1 cellular context compared by ENCODE assay signal in the genomic region with DNA sequence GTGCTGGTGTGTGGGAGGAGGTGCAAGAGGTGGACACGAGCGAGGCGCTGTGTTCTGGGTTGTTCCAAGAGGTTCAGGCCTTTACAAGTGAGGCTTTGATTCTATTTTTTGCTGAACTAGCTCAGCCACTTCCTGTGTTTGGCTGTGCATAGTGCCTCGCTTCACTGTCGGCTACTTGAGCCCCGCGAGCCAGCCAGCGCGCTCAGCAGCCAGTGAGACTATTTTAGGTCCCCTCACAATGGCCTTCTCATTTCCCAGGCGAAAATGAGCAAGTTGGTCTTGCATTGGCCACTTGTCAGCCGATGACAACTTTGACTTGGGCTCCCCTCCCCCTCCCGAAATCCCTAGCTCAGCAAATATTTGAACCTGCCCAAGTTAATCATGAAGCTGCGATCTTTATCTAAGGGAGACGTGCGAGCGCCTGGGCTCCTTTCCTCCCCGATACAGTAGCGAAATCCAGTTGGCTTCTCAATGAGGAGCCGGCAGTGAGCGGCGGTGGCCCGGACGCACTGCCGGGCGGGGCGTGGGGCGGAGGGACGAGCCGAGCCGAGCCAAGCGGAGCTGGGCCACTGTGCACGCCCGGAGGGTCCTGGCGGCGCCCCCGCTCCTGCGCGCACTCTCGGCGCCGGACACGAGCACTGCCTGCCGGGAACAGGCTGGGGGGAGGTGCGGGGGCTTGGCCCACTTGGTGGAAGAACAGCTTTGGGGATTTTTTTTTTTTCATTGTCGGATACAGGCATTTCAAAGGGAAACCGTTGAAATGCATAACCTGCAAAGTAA.
TF ChIP-seq lines count a peak whose summit lies in the region.

No MANE protein-coding gene starts in this region.

TF ChIP-seq in GM12878, 131 proteins besides CTCF, POLR2A, EP300 and RAD21 (continued from another document and continues in another):
- TF ChIP-seq, protein P1, sequence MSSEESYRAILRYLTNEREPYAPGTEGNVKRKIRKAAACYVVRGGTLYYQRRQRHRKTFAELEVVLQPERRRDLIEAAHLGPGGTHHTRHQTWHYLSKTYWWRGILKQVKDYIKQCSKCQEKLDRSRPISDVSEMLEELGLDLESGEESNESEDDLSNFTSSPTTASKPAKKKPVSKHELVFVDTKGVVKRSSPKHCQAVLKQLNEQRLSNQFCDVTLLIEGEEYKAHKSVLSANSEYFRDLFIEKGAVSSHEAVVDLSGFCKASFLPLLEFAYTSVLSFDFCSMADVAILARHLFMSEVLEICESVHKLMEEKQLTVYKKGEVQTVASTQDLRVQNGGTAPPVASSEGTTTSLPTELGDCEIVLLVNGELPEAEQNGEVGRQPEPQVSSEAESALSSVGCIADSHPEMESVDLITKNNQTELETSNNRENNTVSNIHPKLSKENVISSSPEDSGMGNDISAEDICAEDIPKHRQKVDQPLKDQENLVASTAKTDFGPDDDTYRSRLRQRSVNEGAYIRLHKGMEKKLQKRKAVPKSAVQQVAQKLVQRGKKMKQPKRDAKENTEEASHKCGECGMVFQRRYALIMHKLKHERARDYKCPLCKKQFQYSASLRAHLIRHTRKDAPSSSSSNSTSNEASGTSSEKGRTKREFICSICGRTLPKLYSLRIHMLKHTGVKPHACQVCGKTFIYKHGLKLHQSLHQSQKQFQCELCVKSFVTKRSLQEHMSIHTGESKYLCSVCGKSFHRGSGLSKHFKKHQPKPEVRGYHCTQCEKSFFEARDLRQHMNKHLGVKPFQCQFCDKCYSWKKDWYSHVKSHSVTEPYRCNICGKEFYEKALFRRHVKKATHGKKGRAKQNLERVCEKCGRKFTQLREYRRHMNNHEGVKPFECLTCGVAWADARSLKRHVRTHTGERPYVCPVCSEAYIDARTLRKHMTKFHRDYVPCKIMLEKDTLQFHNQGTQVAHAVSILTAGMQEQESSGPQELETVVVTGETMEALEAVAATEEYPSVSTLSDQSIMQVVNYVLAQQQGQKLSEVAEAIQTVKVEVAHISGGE (CRISPR knock-in tag; IDR thresholded peaks at IDR 0.05): no peak
- TF ChIP-seq FOXM1 (IDR thresholded peaks at IDR 0.05; ENCODE audit: low read depth, low read length) (no peak), GABPA (IDR thresholded peaks at IDR 0.05; ENCODE audit: low read depth) (no peak), GATAD2B (conservative IDR thresholded peaks at IDR 0.05; ENCODE audit: low read depth) (peak; percentile 64; the same call in 1 of the 2 replicates), ESRRA (IDR thresholded peaks at IDR 0.05; ENCODE audit: low read length) (no peak), SPI1 (IDR thresholded peaks at IDR 0.05; ENCODE audit: borderline replicate concordance, insufficient read depth, low read depth, low read length) (peak; percentile 26; the same call in 1 of the 2 replicates), HDAC6 (IDR thresholded peaks at IDR 0.05; ENCODE audit: unreplicated experiment) (peak; percentile 56), EED (IDR thresholded peaks at IDR 0.05; ENCODE audit: low read depth) (no peak; the same call in 1 of the 2 replicates), TAF1 (IDR thresholded peaks at IDR 0.05; ENCODE audit: borderline replicate concordance, low read depth, low read length) (peak; percentile 42; the same call in 1 of the 2 replicates), SRF (IDR thresholded peaks at IDR 0.05; ENCODE audit: low read depth in 2 of 2, low read length in 2 of 2) (no peak), MTA3 (IDR thresholded peaks at IDR 0.05; ENCODE audit: borderline replicate concordance, low read length) (0 out of 2 replicates have a peak, but pooled peaks have one; percentile 22), RBBP5 (conservative IDR thresholded peaks at IDR 0.05) (no peak), ATF7 (IDR thresholded peaks at IDR 0.05; ENCODE audit: low read depth) (peak; percentile 64), TARDBP (IDR thresholded peaks at IDR 0.05; ENCODE audit: borderline replicate concordance) (peak; percentile 31; the same call in 1 of the 2 replicates), RFX5 (IDR thresholded peaks at IDR 0.05; ENCODE audit: low read depth, low read length) (0 out of 2 replicates have a peak, but pooled peaks have one; percentile 14), ZBED1 (IDR thresholded peaks at IDR 0.05; ENCODE audit: borderline replicate concordance) (no peak), BACH1 (IDR thresholded peaks at IDR 0.05; ENCODE audit: borderline replicate concordance) (no peak), ETV6 (conservative IDR thresholded peaks at IDR 0.05 in 1 of 2, IDR thresholded peaks at IDR 0.05 in 1 of 2; ENCODE audit: borderline replicate concordance in 1 of 2, low read depth in 1 of 2) (peak in 1 of 2 experiments; percentile 46; a peak in 1 of 4 replicates), ZNF207 (IDR thresholded peaks at IDR 0.05; ENCODE audit: borderline replicate concordance) (no peak), NR2F1 (conservative IDR thresholded peaks at IDR 0.05) (peak; percentile 39; the same call in 1 of the 2 replicates), MYB (IDR thresholded peaks at IDR 0.05; ENCODE audit: borderline replicate concordance, low read depth, low read length) (no peak), WRNIP1 (IDR thresholded peaks at IDR 0.05; ENCODE audit: borderline replicate concordance, low read depth, low read length) (no peak), TCF12 (IDR thresholded peaks at IDR 0.05; ENCODE audit: low read depth, low read length) (peak; percentile 5; the same call in 1 of the 2 replicates), STAT1 (conservative IDR thresholded peaks at IDR 0.05) (no peak), RAD51 (IDR thresholded peaks at IDR 0.05) (no peak), SP1 (IDR thresholded peaks at IDR 0.05; ENCODE audit: low read depth, low read length) (no peak), HDGF (IDR thresholded peaks at IDR 0.05) (no peak), CHD2 (IDR thresholded peaks at IDR 0.05; ENCODE audit: borderline replicate concordance, low read depth, low read length) (peak; percentile 67; the same call in 1 of the 2 replicates), YY1 (IDR thresholded peaks at IDR 0.05; ENCODE audit: low read depth, low read length) (0 out of 2 replicates have a peak, but pooled peaks have one; percentile 49), PAX8 (IDR thresholded peaks at IDR 0.05) (no peak), ZZZ3 (IDR thresholded peaks at IDR 0.05; ENCODE audit: control insufficient read depth, insufficient read length, low read depth) (no peak), CREM (IDR thresholded peaks at IDR 0.05; ENCODE audit: low read depth) (peak; percentile 58; the same call in 1 of the 2 replicates), ZNF384 (IDR thresholded peaks at IDR 0.05; ENCODE audit: borderline replicate concordance, low read depth, low read length) (peak; percentile 33; the same call in 1 of the 2 replicates), DPF2 (IDR thresholded peaks at IDR 0.05) (peak; percentile 58; the same call in 1 of the 2 replicates)
- TF ChIP-seq, protein P2, sequence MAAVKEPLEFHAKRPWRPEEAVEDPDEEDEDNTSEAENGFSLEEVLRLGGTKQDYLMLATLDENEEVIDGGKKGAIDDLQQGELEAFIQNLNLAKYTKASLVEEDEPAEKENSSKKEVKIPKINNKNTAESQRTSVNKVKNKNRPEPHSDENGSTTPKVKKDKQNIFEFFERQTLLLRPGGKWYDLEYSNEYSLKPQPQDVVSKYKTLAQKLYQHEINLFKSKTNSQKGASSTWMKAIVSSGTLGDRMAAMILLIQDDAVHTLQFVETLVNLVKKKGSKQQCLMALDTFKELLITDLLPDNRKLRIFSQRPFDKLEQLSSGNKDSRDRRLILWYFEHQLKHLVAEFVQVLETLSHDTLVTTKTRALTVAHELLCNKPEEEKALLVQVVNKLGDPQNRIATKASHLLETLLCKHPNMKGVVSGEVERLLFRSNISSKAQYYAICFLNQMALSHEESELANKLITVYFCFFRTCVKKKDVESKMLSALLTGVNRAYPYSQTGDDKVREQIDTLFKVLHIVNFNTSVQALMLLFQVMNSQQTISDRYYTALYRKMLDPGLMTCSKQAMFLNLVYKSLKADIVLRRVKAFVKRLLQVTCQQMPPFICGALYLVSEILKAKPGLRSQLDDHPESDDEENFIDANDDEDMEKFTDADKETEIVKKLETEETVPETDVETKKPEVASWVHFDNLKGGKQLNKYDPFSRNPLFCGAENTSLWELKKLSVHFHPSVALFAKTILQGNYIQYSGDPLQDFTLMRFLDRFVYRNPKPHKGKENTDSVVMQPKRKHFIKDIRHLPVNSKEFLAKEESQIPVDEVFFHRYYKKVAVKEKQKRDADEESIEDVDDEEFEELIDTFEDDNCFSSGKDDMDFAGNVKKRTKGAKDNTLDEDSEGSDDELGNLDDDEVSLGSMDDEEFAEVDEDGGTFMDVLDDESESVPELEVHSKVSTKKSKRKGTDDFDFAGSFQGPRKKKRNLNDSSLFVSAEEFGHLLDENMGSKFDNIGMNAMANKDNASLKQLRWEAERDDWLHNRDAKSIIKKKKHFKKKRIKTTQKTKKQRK (IDR thresholded peaks at IDR 0.05; ENCODE audit: low read depth, low read length): no peak
- TF ChIP-seq, protein P3, sequence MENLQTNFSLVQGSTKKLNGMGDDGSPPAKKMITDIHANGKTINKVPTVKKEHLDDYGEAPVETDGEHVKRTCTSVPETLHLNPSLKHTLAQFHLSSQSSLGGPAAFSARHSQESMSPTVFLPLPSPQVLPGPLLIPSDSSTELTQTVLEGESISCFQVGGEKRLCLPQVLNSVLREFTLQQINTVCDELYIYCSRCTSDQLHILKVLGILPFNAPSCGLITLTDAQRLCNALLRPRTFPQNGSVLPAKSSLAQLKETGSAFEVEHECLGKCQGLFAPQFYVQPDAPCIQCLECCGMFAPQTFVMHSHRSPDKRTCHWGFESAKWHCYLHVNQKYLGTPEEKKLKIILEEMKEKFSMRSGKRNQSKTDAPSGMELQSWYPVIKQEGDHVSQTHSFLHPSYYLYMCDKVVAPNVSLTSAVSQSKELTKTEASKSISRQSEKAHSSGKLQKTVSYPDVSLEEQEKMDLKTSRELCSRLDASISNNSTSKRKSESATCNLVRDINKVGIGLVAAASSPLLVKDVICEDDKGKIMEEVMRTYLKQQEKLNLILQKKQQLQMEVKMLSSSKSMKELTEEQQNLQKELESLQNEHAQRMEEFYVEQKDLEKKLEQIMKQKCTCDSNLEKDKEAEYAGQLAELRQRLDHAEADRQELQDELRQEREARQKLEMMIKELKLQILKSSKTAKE (IDR thresholded peaks at IDR 0.05; ENCODE audit: low read depth, poor library complexity, severe bottlenecking): peak; percentile 66
- TF ChIP-seq, protein P4, sequence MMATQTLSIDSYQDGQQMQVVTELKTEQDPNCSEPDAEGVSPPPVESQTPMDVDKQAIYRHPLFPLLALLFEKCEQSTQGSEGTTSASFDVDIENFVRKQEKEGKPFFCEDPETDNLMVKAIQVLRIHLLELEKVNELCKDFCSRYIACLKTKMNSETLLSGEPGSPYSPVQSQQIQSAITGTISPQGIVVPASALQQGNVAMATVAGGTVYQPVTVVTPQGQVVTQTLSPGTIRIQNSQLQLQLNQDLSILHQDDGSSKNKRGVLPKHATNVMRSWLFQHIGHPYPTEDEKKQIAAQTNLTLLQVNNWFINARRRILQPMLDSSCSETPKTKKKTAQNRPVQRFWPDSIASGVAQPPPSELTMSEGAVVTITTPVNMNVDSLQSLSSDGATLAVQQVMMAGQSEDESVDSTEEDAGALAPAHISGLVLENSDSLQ (IDR thresholded peaks at IDR 0.05): peak; percentile 34; the same call in 1 of the 2 replicates
- TF ChIP-seq, protein P5, sequence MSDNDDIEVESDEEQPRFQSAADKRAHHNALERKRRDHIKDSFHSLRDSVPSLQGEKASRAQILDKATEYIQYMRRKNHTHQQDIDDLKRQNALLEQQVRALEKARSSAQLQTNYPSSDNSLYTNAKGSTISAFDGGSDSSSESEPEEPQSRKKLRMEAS (IDR thresholded peaks at IDR 0.05; ENCODE audit: low read depth, low read length): no peak
- TF ChIP-seq, protein P6, sequence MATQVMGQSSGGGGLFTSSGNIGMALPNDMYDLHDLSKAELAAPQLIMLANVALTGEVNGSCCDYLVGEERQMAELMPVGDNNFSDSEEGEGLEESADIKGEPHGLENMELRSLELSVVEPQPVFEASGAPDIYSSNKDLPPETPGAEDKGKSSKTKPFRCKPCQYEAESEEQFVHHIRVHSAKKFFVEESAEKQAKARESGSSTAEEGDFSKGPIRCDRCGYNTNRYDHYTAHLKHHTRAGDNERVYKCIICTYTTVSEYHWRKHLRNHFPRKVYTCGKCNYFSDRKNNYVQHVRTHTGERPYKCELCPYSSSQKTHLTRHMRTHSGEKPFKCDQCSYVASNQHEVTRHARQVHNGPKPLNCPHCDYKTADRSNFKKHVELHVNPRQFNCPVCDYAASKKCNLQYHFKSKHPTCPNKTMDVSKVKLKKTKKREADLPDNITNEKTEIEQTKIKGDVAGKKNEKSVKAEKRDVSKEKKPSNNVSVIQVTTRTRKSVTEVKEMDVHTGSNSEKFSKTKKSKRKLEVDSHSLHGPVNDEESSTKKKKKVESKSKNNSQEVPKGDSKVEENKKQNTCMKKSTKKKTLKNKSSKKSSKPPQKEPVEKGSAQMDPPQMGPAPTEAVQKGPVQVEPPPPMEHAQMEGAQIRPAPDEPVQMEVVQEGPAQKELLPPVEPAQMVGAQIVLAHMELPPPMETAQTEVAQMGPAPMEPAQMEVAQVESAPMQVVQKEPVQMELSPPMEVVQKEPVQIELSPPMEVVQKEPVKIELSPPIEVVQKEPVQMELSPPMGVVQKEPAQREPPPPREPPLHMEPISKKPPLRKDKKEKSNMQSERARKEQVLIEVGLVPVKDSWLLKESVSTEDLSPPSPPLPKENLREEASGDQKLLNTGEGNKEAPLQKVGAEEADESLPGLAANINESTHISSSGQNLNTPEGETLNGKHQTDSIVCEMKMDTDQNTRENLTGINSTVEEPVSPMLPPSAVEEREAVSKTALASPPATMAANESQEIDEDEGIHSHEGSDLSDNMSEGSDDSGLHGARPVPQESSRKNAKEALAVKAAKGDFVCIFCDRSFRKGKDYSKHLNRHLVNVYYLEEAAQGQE (IDR thresholded peaks at IDR 0.05; ENCODE audit: low read depth, low read length): no peak
- TF ChIP-seq, protein P7, sequence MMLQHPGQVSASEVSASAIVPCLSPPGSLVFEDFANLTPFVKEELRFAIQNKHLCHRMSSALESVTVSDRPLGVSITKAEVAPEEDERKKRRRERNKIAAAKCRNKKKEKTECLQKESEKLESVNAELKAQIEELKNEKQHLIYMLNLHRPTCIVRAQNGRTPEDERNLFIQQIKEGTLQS (IDR thresholded peaks at IDR 0.05; ENCODE audit: borderline replicate concordance, extremely low read depth, low read depth, low read length): no peak
- TF ChIP-seq, protein P8, sequence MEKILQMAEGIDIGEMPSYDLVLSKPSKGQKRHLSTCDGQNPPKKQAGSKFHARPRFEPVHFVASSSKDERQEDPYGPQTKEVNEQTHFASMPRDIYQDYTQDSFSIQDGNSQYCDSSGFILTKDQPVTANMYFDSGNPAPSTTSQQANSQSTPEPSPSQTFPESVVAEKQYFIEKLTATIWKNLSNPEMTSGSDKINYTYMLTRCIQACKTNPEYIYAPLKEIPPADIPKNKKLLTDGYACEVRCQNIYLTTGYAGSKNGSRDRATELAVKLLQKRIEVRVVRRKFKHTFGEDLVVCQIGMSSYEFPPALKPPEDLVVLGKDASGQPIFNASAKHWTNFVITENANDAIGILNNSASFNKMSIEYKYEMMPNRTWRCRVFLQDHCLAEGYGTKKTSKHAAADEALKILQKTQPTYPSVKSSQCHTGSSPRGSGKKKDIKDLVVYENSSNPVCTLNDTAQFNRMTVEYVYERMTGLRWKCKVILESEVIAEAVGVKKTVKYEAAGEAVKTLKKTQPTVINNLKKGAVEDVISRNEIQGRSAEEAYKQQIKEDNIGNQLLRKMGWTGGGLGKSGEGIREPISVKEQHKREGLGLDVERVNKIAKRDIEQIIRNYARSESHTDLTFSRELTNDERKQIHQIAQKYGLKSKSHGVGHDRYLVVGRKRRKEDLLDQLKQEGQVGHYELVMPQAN (conservative IDR thresholded peaks at IDR 0.05): no peak; the same call in 1 of the 2 replicates
